18 cellular contexts compared by ENCODE assay signal in genomic region chr17:29253037-29253436, GRCh38. TPM values are rescaled to one million over a fixed set of nuclear protein-coding genes. Genes with fewer than 3 reads are reported as not detected.
DNase-seq lines count a peak whose midpoint lies in the region; ATAC-seq and TF ChIP-seq lines count a peak whose summit lies in the region.
"Had no signal": no experiment of that assay in that cellular context is flagged by ENCODE, and none has a peak within 500 bp of the region (broad histone marks: within the 10 kb centered on the region; RNA-seq: fewer than 3 reads in every experiment).

No MANE protein-coding gene starts in this region.

- dilution Hi-C loops in IMR-90 (cut with HindIII; ENCODE audit: low sequenced_read_pairs, unreplicated experiment): no loop called here

- ATAC-seq in IMR-90 (ENCODE audit: low read depth): no peak
- no peak for ATAC-seq in aorta (ENCODE audit: low FRiP score)
- ATAC-seq in GM18502 (IDR thresholded peaks at IDR 0.05; ENCODE audit: poor library complexity, unreplicated experiment): no peak
- ATAC-seq: GM23338 had no signal

- H3K4me1 ChIP-seq in A673 (ENCODE audit: insufficient read depth, low read length, poor library complexity, severe bottlenecking): peaks cover 14% of the 10 kb centered on the region
- H3K4me1 ChIP-seq in IMR-90 (ENCODE audit: control insufficient read depth, insufficient read depth, low read length): peaks cover 21% of the 10 kb centered on the region
- H3K4me1 ChIP-seq in aorta (ENCODE audit: control insufficient read depth in 1 of 2, insufficient read depth in 2 of 2, low read length in 2 of 2): peaks cover 2 to 4% of the 10 kb centered on the region in 2 donors

- H3K9ac ChIP-seq in IMR-90 (ENCODE audit: low read depth, low read length): no peak overlapping the region
- H3K9ac ChIP-seq: BLaER1 treated with 17β-estradiol and CSF1 and Interleukin-3, amounts not matched to agents 10 nM and 100 nM; KMS-11 had no signal

- H4K5ac ChIP-seq in IMR-90 (ENCODE audit: low read depth, low read length): no peak overlapping the region

- BruUV-seq in A673 (replicated peaks; lab: Mats Ljungman, UMichigan) (no TSS peak), IMR-90 (replicated peaks; lab: Mats Ljungman, UMichigan) (no TSS peak)

- peaks cover 9% of the 10 kb centered on the region for H3K4me1 Mint-ChIP-seq in activated CD4-positive, alpha-beta T cell treated with anti-CD3 and anti-CD28 coated beads, Interleukin-2, amount 10 ng/mL, durations not matched to agents 24 days and 14 days
- H3K4me1 Mint-ChIP-seq in activated CD4-positive, alpha-beta T cell treated with anti-CD3 and anti-CD28 coated beads, Interleukin-2, amount 10 ng/mL, durations not matched to agents 7 days and 5 days: peaks cover 6% of the 10 kb centered on the region
- H3K4me1 Mint-ChIP-seq: GM23338 had no signal

- no peak overlapping the region for H3K14ac ChIP-seq in IMR-90 (replicated peaks; ENCODE audit: low read depth, low read length)

- H3K4me3 ChIP-seq in A673 (ENCODE audit: low read depth, low read length, poor library complexity, severe bottlenecking): no peak overlapping the region
- no peak overlapping the region for H3K4me3 ChIP-seq in IMR-90 (ENCODE audit: insufficient read depth, low read depth, low read length)
- H3K4me3 ChIP-seq in aorta (ENCODE audit: low read length in 2 of 2): no peak overlapping the region
- H3K4me3 ChIP-seq: BLaER1 treated with 17β-estradiol and CSF1 and Interleukin-3, amounts not matched to agents 10 nM and 100 nM; GM23338 had no signal

- TF ChIP-seq CTCF in A673 (conservative IDR thresholded peaks at IDR 0.05; ENCODE audit: low read depth, low read length) (peak; percentile 18; the same call in 1 of the 2 replicates), IMR-90 (conservative IDR thresholded peaks at IDR 0.05; ENCODE audit: low read depth, low read length) (no peak)

- no peak overlapping the region for H2BK120ac ChIP-seq in IMR-90 (ENCODE audit: low read depth, low read length)

- H4K91ac ChIP-seq in IMR-90 (ENCODE audit: insufficient read depth, low read depth, low read length): no peak overlapping the region

- H3K9me3 Mint-ChIP-seq in activated CD4-positive, alpha-beta T cell treated with anti-CD3 and anti-CD28 coated beads, Interleukin-2, amount 10 ng/mL, durations not matched to agents 24 days and 14 days: no peaks in the 10 kb centered on the region
- no peaks in the 10 kb centered on the region for H3K9me3 Mint-ChIP-seq in activated CD4-positive, alpha-beta T cell treated with anti-CD3 and anti-CD28 coated beads, Interleukin-2, amount 10 ng/mL, durations not matched to agents 7 days and 5 days
- H3K9me3 Mint-ChIP-seq: GM23338 had no signal

- H3K18ac ChIP-seq in IMR-90 (ENCODE audit: low read depth, low read length): no peak overlapping the region

- H4K8ac ChIP-seq in IMR-90 (ENCODE audit: low read depth in 2 of 2, low read length in 2 of 2): no peak overlapping the region

- H2AK9ac ChIP-seq in IMR-90 (replicated peaks; ENCODE audit: low read depth, low read length, poor library complexity): no peak overlapping the region

- H3K56ac ChIP-seq in IMR-90 (ENCODE audit: extremely low read depth, insufficient read depth, low read length): no peak overlapping the region

- peak overlapping the region; percentile 35 for H3K27ac Mint-ChIP-seq in activated CD4-positive, alpha-beta T cell treated with anti-CD3 and anti-CD28 coated beads, Interleukin-2, amount 10 ng/mL, durations not matched to agents 24 days and 14 days
- no peak overlapping the region for H3K27ac Mint-ChIP-seq in activated CD4-positive, alpha-beta T cell treated with anti-CD3 and anti-CD28 coated beads, Interleukin-2, amount 10 ng/mL, durations not matched to agents 7 days and 5 days
- H3K27ac Mint-ChIP-seq: GM23338 had no signal

- H4K20me1 ChIP-seq in IMR-90 (ENCODE audit: insufficient read depth, low read length): peaks cover 4% of the 10 kb centered on the region; the same call in 1 of the 2 replicates

- H3K36me3 ChIP-seq in A673 (ENCODE audit: insufficient read depth, low read length, poor library complexity, severe bottlenecking) (peaks cover 7% of the 10 kb centered on the region), IMR-90 (ENCODE audit: control insufficient read depth, insufficient read depth, low read length) (no peaks in the 10 kb centered on the region), aorta (ENCODE audit: control insufficient read depth in 1 of 2, insufficient read depth in 2 of 2, low read length in 1 of 2) (no peaks in the 10 kb centered on the region)

- no peak for DNase-seq in activated CD4-positive, alpha-beta T cell treated with anti-CD3 and anti-CD28 coated beads, Interleukin-2, amount 10 ng/mL, durations not matched to agents 24 days and 14 days
- DNase-seq in activated CD4-positive, alpha-beta T cell treated with anti-CD3 and anti-CD28 coated beads, Interleukin-2, amount 10 ng/mL, durations not matched to agents 7 days and 5 days: no peak
- DNase-seq in A673 (ENCODE audit: low spot score) (no peak), IMR-90 (no peak), epithelial cell of prostate (ENCODE audit: low read depth, low spot score) (no peak), aorta (no peak), globus pallidus (ENCODE audit: low spot score) (no peak)
- DNase-seq: 8988T, DND-41, NCI-H1105, NCI-H2107, NCI-H226, SHP77 had no signal

- H3K9me3 ChIP-seq in A673 (ENCODE audit: low read depth, low read length, poor library complexity, severe bottlenecking) (no peaks in the 10 kb centered on the region), IMR-90 (ENCODE audit: control insufficient read depth, insufficient read depth, low read length) (no peaks in the 10 kb centered on the region), aorta (ENCODE audit: control insufficient read depth, low read length) (no peaks in the 10 kb centered on the region)
- H3K9me3 ChIP-seq: BLaER1 treated with 17β-estradiol and CSF1 and Interleukin-3, amounts not matched to agents 10 nM and 100 nM had no signal

- CTCF ChIA-PET in activated CD4-positive, alpha-beta T cell treated with anti-CD3 and anti-CD28 coated beads, Interleukin-2, amount 10 ng/mL, durations not matched to agents 7 days and 5 days (lab: Charles Lee): no interaction called here
- CTCF ChIA-PET in A673 (lab: Charles Lee) (no interaction called here), IMR-90 (lab: Yijun Ruan, JAX) (no interaction called here)

- H2BK15ac ChIP-seq in IMR-90 (ENCODE audit: low read depth, low read length): no peak overlapping the region

- in situ Hi-C loops in IMR-90 (cut with MboI; ENCODE audit: low sequenced_read_pairs): no loop called here

- H2BK20ac ChIP-seq in IMR-90 (ENCODE audit: low read depth, low read length): no peak overlapping the region

- peak overlapping the region; percentile 92 for H2BK5ac ChIP-seq in IMR-90 (ENCODE audit: low read depth, low read length, poor library complexity, severe bottlenecking)

- H3K27me3 ChIP-seq in A673 (replicated peaks; ENCODE audit: insufficient read depth, low read depth, low read length, poor library complexity): no peaks in the 10 kb centered on the region
- H3K27me3 ChIP-seq in IMR-90 (ENCODE audit: control insufficient read depth, insufficient read depth, low read length): no peaks in the 10 kb centered on the region
- no peaks in the 10 kb centered on the region for H3K27me3 ChIP-seq in aorta (ENCODE audit: control insufficient read depth in 1 of 2, insufficient read depth in 2 of 2, low read length in 1 of 2)
- H3K27me3 ChIP-seq: BLaER1 treated with 17β-estradiol and CSF1 and Interleukin-3, amounts not matched to agents 10 nM and 100 nM had no signal

- H3K27me3 Mint-ChIP-seq in activated CD4-positive, alpha-beta T cell treated with anti-CD3 and anti-CD28 coated beads, Interleukin-2, amount 10 ng/mL, durations not matched to agents 24 days and 14 days: no peaks in the 10 kb centered on the region
- H3K27me3 Mint-ChIP-seq in activated CD4-positive, alpha-beta T cell treated with anti-CD3 and anti-CD28 coated beads, Interleukin-2, amount 10 ng/mL, durations not matched to agents 7 days and 5 days: no peaks in the 10 kb centered on the region

- no peak overlapping the region for H3K4me3 Mint-ChIP-seq in activated CD4-positive, alpha-beta T cell treated with anti-CD3 and anti-CD28 coated beads, Interleukin-2, amount 10 ng/mL, durations not matched to agents 24 days and 14 days
- no peak overlapping the region for H3K4me3 Mint-ChIP-seq in activated CD4-positive, alpha-beta T cell treated with anti-CD3 and anti-CD28 coated beads, Interleukin-2, amount 10 ng/mL, durations not matched to agents 7 days and 5 days
- H3K4me3 Mint-ChIP-seq: GM23338 had no signal

- no peak for TF ChIP-seq RAD21 in IMR-90 (IDR thresholded peaks at IDR 0.05; ENCODE audit: low read length)

- peaks cover 22% of the 10 kb centered on the region for H3K36me3 Mint-ChIP-seq in activated CD4-positive, alpha-beta T cell treated with anti-CD3 and anti-CD28 coated beads, Interleukin-2, amount 10 ng/mL, durations not matched to agents 24 days and 14 days (ENCODE audit: low read depth)
- peaks cover 16% of the 10 kb centered on the region for H3K36me3 Mint-ChIP-seq in activated CD4-positive, alpha-beta T cell treated with anti-CD3 and anti-CD28 coated beads, Interleukin-2, amount 10 ng/mL, durations not matched to agents 7 days and 5 days (ENCODE audit: low read depth)

- intact Hi-C loops in activated CD4-positive, alpha-beta T cell treated with anti-CD3 and anti-CD28 coated beads, Interleukin-2, amount 10 ng/mL, durations not matched to agents 24 days and 14 days (cut with micrococcal nuclease): no loop called here
- intact Hi-C loops in A673 (cut with micrococcal nuclease; ENCODE audit: unreplicated experiment): no loop called here
- intact Hi-C loops in IMR-90 (cut with micrococcal nuclease): no loop called here
- intact Hi-C loops in aorta (cut with DNase I): loop anchor here in 1 of 2 donors (5.0 kb wide), 1 partner anchor 39 kb away; the partner anchor contains the start of gene NUFIP2

- H3K9me1 ChIP-seq in IMR-90 (ENCODE audit: insufficient read depth, low read length): peaks cover 18% of the 10 kb centered on the region

- no peak overlapping the region for H2AFZ ChIP-seq in IMR-90 (replicated peaks; ENCODE audit: low read length, poor library complexity)
- H2AFZ ChIP-seq: GM23338 had no signal

- no peak overlapping the region for H3K23ac ChIP-seq in IMR-90 (ENCODE audit: low read depth, low read length)

- no peak overlapping the region for H3K4ac ChIP-seq in IMR-90 (ENCODE audit: low read depth, low read length)

- H3K79me1 ChIP-seq in IMR-90 (ENCODE audit: low read depth in 1 of 2, low read length in 2 of 2): peaks cover 0 to 52% of the 10 kb centered on the region in 2 experiments

- no CpG with 5 or more reads among the region's 2 CpGs for whole genome bisulfite sequencing in IMR-90 (ENCODE audit: extremely low coverage in 2 of 2, insufficient read length in 1 of 2), 2 experiments
- WGBS in aorta, 2 donors: 87 to 91% methylated on average over 2 of the region's 2 CpGs

- H3K27ac ChIP-seq in A673 (ENCODE audit: low read depth, low read length, poor library complexity, severe bottlenecking) (no peak overlapping the region), IMR-90 (ENCODE audit: insufficient read depth, low read length) (no peak overlapping the region), epithelial cell of prostate (peak overlapping the region; percentile 3), aorta (ENCODE audit: low read depth in 1 of 2, low read length in 2 of 2) (no peak overlapping the region)
- H3K27ac ChIP-seq: KMS-11 had no signal

- TF ChIP-seq POLR2A in IMR-90 (IDR thresholded peaks at IDR 0.05; ENCODE audit: low read depth, low read length): no peak

- no peak overlapping the region for H3K4me2 ChIP-seq in IMR-90 (ENCODE audit: low read depth, low read length)
- H3K4me2 ChIP-seq: GM23338, KMS-11 had no signal

- POLR2A ChIA-PET in activated CD4-positive, alpha-beta T cell treated with anti-CD3 and anti-CD28 coated beads, Interleukin-2, amount 10 ng/mL, durations not matched to agents 7 days and 5 days (lab: Charles Lee): no interaction called here
- POLR2A ChIA-PET in A673 (lab: Charles Lee; ENCODE audit: low non-redundant PET) (no interaction called here), IMR-90 (lab: Charles Lee; ENCODE audit: unreplicated experiment) (no interaction called here)

- H2AK5ac ChIP-seq in IMR-90 (ENCODE audit: low read depth, low read length): no peak overlapping the region

RNA-seq across cellular contexts. Expression of gene CRYBA1, which starts 6.4 kb away (rescaled TPM):
- not detected in 2 replicates for total RNA-seq in activated CD4-positive, alpha-beta T cell treated with anti-CD3 and anti-CD28 coated beads, Interleukin-2, amount 10 ng/mL, durations not matched to agents 24 days and 14 days
- not detected for total RNA-seq in activated CD4-positive, alpha-beta T cell treated with anti-CD3 and anti-CD28 coated beads, Interleukin-2, amount 10 ng/mL, durations not matched to agents 7 days and 5 days
- total RNA-seq in A673 (2021) (not detected in 2 replicates), IMR-90 (2012; rRNA removed) (not detected in 2 replicates), aorta (not detected)
- polyA plus RNA-seq in IMR-90 (2012; rRNA removed) (not detected in 2 replicates), aorta (not detected)
- polyA plus RNA-seq in IMR-90 (2012; cell fraction: cytosol; rRNA removed): 0.08 TPM in 1 of 2 replicates, not detected in the other
- polyA plus RNA-seq in IMR-90 (2012; cell fraction: nucleus; rRNA removed; ENCODE audit: low replicate concordance): not detected in 2 replicates
- total RNA-seq: GM23338, M059J had no signal
- polyA plus RNA-seq: GM23338 had no signal

RNA-seq across cellular contexts. Expression of gene NUFIP2, which starts 40.9 kb away (rescaled TPM):
- total RNA-seq in activated CD4-positive, alpha-beta T cell treated with anti-CD3 and anti-CD28 coated beads, Interleukin-2, amount 10 ng/mL, durations not matched to agents 24 days and 14 days: 83.2 and 89.7 TPM in 2 replicates
- total RNA-seq in activated CD4-positive, alpha-beta T cell treated with anti-CD3 and anti-CD28 coated beads, Interleukin-2, amount 10 ng/mL, durations not matched to agents 7 days and 5 days: 10 to 100 TPM; 66.9 to 85.4 TPM
- 80.4 and 93.4 TPM in 2 replicates for total RNA-seq in A673 (2021)
- 25.6 and 38.9 TPM in 2 replicates for total RNA-seq in IMR-90 (2012; rRNA removed)
- polyA plus RNA-seq in IMR-90 (2012; rRNA removed): 7.8 and 8.9 TPM in 2 replicates
- 1.3 and 10.4 TPM in 2 replicates for polyA plus RNA-seq in IMR-90 (2012; cell fraction: cytosol; rRNA removed)
- 17.2 and 31.8 TPM in 2 replicates for polyA plus RNA-seq in IMR-90 (2012; cell fraction: nucleus; rRNA removed; ENCODE audit: low replicate concordance)
- total RNA-seq in aorta: 10 to 100 TPM; 51.3 to 52.9 TPM
- 1 to 10 TPM; 5.0 to 8.4 TPM for polyA plus RNA-seq in aorta
